9 cellular contexts compared by ENCODE assay signal in genomic region chr7:138625849-138626230, GRCh38.
DNase-seq lines count a peak whose midpoint lies in the region; ATAC-seq lines count a peak whose summit lies in the region.
"Had no signal": no experiment of that assay in that cellular context is flagged by ENCODE, and none has a peak within 500 bp of the region (broad histone marks: within the 10 kb centered on the region; RNA-seq: fewer than 3 reads in every experiment).

No MANE protein-coding gene starts in this region.

- ATAC-seq in HG02870 (IDR thresholded peaks at IDR 0.05; ENCODE audit: unreplicated experiment), result peak; percentile 26
- peak; percentile 73 for ATAC-seq in activated naive CD8-positive, alpha-beta T cell treated with anti-CD3 and anti-CD28 coated beads, Interleukin-2, amount 50 U/mL, for 24 hours
- ATAC-seq in GM21737 (IDR thresholded peaks at IDR 0.05; ENCODE audit: unreplicated experiment), result no peak
- ATAC-seq in HG03520 (IDR thresholded peaks at IDR 0.05; ENCODE audit: unreplicated experiment), result no peak

- peak overlapping the region; percentile 46 for H3K4me3 Mint-ChIP-seq in activated naive CD8-positive, alpha-beta T cell treated with anti-CD3 and anti-CD28 coated beads, Interleukin-2, amount 50 U/mL, for 24 hours
- no peak overlapping the region for H3K4me3 Mint-ChIP-seq in activated T-helper 1 cell treated with anti-CD3 and anti-CD28 coated beads, Interleukin-12 subunit alpha, Interleukin-12 subunit beta, Interleukin-2, Interleukin-4 antibody, amounts not matched to agents 30 ng/mL and 10 ng/mL and 1 ng/mL, durations not matched to agents 14 hours and 24 hours and 36 hours

- DNase-seq in DMS153 (lab: John Stamatoyannopoulos, UW) (peak; percentile 84), NCI-H510A treated with DMSO at 0.1 percent for 48 hours (lab: John Stamatoyannopoulos, UW) (peak; percentile 76), kidney tubule cell (ENCODE audit: low spot score) (no peak)
- peak; percentile 15 for DNase-seq in activated naive CD8-positive, alpha-beta T cell treated with anti-CD3 and anti-CD28 coated beads, Interleukin-2, amount 50 U/mL, for 24 hours
- DNase-seq in activated T-helper 1 cell treated with anti-CD3 and anti-CD28 coated beads, Interleukin-12 subunit alpha, Interleukin-12 subunit beta, Interleukin-2, Interleukin-4 antibody, amounts not matched to agents 30 ng/mL and 10 ng/mL and 1 ng/mL, durations not matched to agents 14 hours and 24 hours and 36 hours (ENCODE audit: low spot score), result no peak
- DNase-seq: pancreas had no signal

- no peaks in the 10 kb centered on the region for H3K36me3 Mint-ChIP-seq in activated naive CD8-positive, alpha-beta T cell treated with anti-CD3 and anti-CD28 coated beads, Interleukin-2, amount 50 U/mL, for 24 hours (ENCODE audit: low read depth)
- no peaks in the 10 kb centered on the region for H3K36me3 Mint-ChIP-seq in activated T-helper 1 cell treated with anti-CD3 and anti-CD28 coated beads, Interleukin-12 subunit alpha, Interleukin-12 subunit beta, Interleukin-2, Interleukin-4 antibody, amounts not matched to agents 30 ng/mL and 10 ng/mL and 1 ng/mL, durations not matched to agents 14 hours and 24 hours and 36 hours (ENCODE audit: low read depth)

- H3K27ac Mint-ChIP-seq in activated naive CD8-positive, alpha-beta T cell treated with anti-CD3 and anti-CD28 coated beads, Interleukin-2, amount 50 U/mL, for 24 hours, result peak overlapping the region; percentile 78
- no peak overlapping the region for H3K27ac Mint-ChIP-seq in activated T-helper 1 cell treated with anti-CD3 and anti-CD28 coated beads, Interleukin-12 subunit alpha, Interleukin-12 subunit beta, Interleukin-2, Interleukin-4 antibody, amounts not matched to agents 30 ng/mL and 10 ng/mL and 1 ng/mL, durations not matched to agents 14 hours and 24 hours and 36 hours

- intact Hi-C loops in activated T-helper 1 cell treated with anti-CD3 and anti-CD28 coated beads, Interleukin-12 subunit alpha, Interleukin-12 subunit beta, Interleukin-2, Interleukin-4 antibody, amounts not matched to agents 30 ng/mL and 10 ng/mL and 1 ng/mL, durations not matched to agents 14 hours and 24 hours and 36 hours (cut with micrococcal nuclease), result loop anchor here (1.0 to 5.0 kb wide), 3 partner anchors 41 to 241 kb away; partner anchors contain the start of gene TRIM24

- no peaks in the 10 kb centered on the region for H3K27me3 Mint-ChIP-seq in activated naive CD8-positive, alpha-beta T cell treated with anti-CD3 and anti-CD28 coated beads, Interleukin-2, amount 50 U/mL, for 24 hours
- peaks cover 7% of the 10 kb centered on the region for H3K27me3 Mint-ChIP-seq in activated T-helper 1 cell treated with anti-CD3 and anti-CD28 coated beads, Interleukin-12 subunit alpha, Interleukin-12 subunit beta, Interleukin-2, Interleukin-4 antibody, amounts not matched to agents 30 ng/mL and 10 ng/mL and 1 ng/mL, durations not matched to agents 14 hours and 24 hours and 36 hours (ENCODE audit: insufficient read depth)

- H3K9me3 Mint-ChIP-seq in activated naive CD8-positive, alpha-beta T cell treated with anti-CD3 and anti-CD28 coated beads, Interleukin-2, amount 50 U/mL, for 24 hours, result no peaks in the 10 kb centered on the region
- no peaks in the 10 kb centered on the region for H3K9me3 Mint-ChIP-seq in activated T-helper 1 cell treated with anti-CD3 and anti-CD28 coated beads, Interleukin-12 subunit alpha, Interleukin-12 subunit beta, Interleukin-2, Interleukin-4 antibody, amounts not matched to agents 30 ng/mL and 10 ng/mL and 1 ng/mL, durations not matched to agents 14 hours and 24 hours and 36 hours

- peaks cover 49% of the 10 kb centered on the region for H3K4me1 Mint-ChIP-seq in activated naive CD8-positive, alpha-beta T cell treated with anti-CD3 and anti-CD28 coated beads, Interleukin-2, amount 50 U/mL, for 24 hours
- peaks cover 32% of the 10 kb centered on the region for H3K4me1 Mint-ChIP-seq in activated T-helper 1 cell treated with anti-CD3 and anti-CD28 coated beads, Interleukin-12 subunit alpha, Interleukin-12 subunit beta, Interleukin-2, Interleukin-4 antibody, amounts not matched to agents 30 ng/mL and 10 ng/mL and 1 ng/mL, durations not matched to agents 14 hours and 24 hours and 36 hours (ENCODE audit: low read depth)

Comparison
In these comparisons a context has a peak if more than half of its experiments do, and no peak if none do; other contexts are left out.
1. DNase-seq: peak in DMS153 (single experiment), NCI-H510A treated with DMSO at 0.1 percent for 48 hours (single experiment) and activated naive CD8-positive, alpha-beta T cell treated with anti-CD3 and anti-CD28 coated beads, Interleukin-2, amount 50 U/mL, for 24 hours (single experiment); none in activated T-helper 1 cell treated with anti-CD3 and anti-CD28 coated beads, Interleukin-12 subunit alpha, Interleukin-12 subunit beta, Interleukin-2, Interleukin-4 antibody, amounts not matched to agents 30 ng/mL and 10 ng/mL and 1 ng/mL, durations not matched to agents 14 hours and 24 hours and 36 hours (single experiment) and kidney tubule cell (single experiment).
2. ATAC-seq: peak in HG02870 (single experiment) and activated naive CD8-positive, alpha-beta T cell treated with anti-CD3 and anti-CD28 coated beads, Interleukin-2, amount 50 U/mL, for 24 hours (single experiment); none in GM21737 (single experiment) and HG03520 (single experiment).